ENCODE assay signal across 8 cellular contexts in the genomic region with DNA sequence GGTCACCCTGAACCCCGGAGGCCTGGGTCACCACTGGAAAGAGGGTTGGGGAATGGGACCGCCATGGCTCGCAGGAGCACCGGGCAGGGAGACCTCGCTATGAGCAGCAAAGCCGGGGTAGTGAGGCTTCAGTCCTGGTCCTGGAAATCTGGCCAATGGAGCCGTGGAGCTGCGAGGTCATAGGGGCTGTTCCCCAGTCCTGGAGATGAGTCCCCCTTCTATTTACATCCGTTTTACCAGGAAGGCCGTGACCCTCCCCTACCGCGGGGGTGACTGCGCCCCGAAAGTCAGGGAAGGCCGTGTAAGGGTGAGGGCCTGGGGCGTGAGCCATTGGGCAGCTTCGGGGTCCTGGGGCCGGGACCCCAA. TPM values are rescaled to one million over a fixed set of nuclear protein-coding genes. Genes with fewer than 3 reads are reported as not detected.
DNase-seq lines count a peak whose midpoint lies in the region; ATAC-seq and TF ChIP-seq lines count a peak whose summit lies in the region.

No MANE protein-coding gene starts in this region.

- H3K4me1 ChIP-seq in Panc1 (ENCODE audit: control insufficient read depth, insufficient read depth, low read length) = peaks cover 37% of the 10 kb centered on the region
- H3K4me1 ChIP-seq in esophagus (ENCODE audit: control insufficient read depth in 2 of 2, insufficient read depth in 2 of 2, low read length in 1 of 2) = peaks cover 5 to 14% of the 10 kb centered on the region in 2 donors
- peaks cover 17% of the 10 kb centered on the region in 2 experiments for H3K4me1 ChIP-seq in trophoblast cell (ENCODE audit: control insufficient read depth in 1 of 2, insufficient read depth in 2 of 2, low read length in 2 of 2)

- no TSS peak for BruUV-seq in Panc1 (replicated peaks; lab: Mats Ljungman, UMichigan)

- peak overlapping the region; percentile 64 for H3K4me3 ChIP-seq in GM06990 (replicated peaks; ENCODE audit: low read depth, low read length)
- peak overlapping the region; percentile 58 to 67 for H3K4me3 ChIP-seq in Panc1 (ENCODE audit: low read depth in 2 of 2, low read length in 2 of 2)
- peak overlapping the region; percentile 54 to 72 for H3K4me3 ChIP-seq in esophagus (ENCODE audit: low read depth in 1 of 2, low read length in 2 of 2)
- peak overlapping the region; percentile 65 for H3K4me3 ChIP-seq in trophoblast cell (ENCODE audit: low read depth, low read length)

- H3K27ac ChIP-seq in Panc1 (ENCODE audit: low read length) (peak overlapping the region; percentile 92), esophagus (ENCODE audit: low read depth in 2 of 2, low read length in 1 of 2) (peak overlapping the region; percentile 88 to 89), trophoblast cell (ENCODE audit: low read depth, low read length) (no peak overlapping the region)

- H3K14ac ChIP-seq in trophoblast cell (ENCODE audit: low read length) = peak overlapping the region; percentile 72

- CTCF ChIA-PET in Panc1 (lab: Charles Lee) = interaction anchor here (1.5 kb wide), 1 partner anchor 43 kb away, joined by 3 read pairs; no protein-coding TSS in a partner anchor

- peak overlapping the region; percentile 76 for H3K4me2 ChIP-seq in trophoblast cell (ENCODE audit: low read length)

- H4K8ac ChIP-seq in trophoblast cell (ENCODE audit: low read depth, low read length) = peak overlapping the region; percentile 80

- peak overlapping the region; percentile 28 for H2BK12ac ChIP-seq in trophoblast cell (ENCODE audit: low read length)

- peak overlapping the region; percentile 48 for H2BK5ac ChIP-seq in trophoblast cell (ENCODE audit: low read depth, low read length, poor library complexity)

- peak overlapping the region; percentile 20 for H2BK120ac ChIP-seq in trophoblast cell (ENCODE audit: insufficient read depth, low read length, poor library complexity)

- no peaks in the 10 kb centered on the region for H3K27me3 ChIP-seq in GM06990 (replicated peaks; ENCODE audit: control insufficient read depth, insufficient read depth, low read length)
- no peaks in the 10 kb centered on the region for H3K27me3 ChIP-seq in Panc1 (ENCODE audit: control insufficient read depth, insufficient read depth, low read length)
- no peaks in the 10 kb centered on the region for H3K27me3 ChIP-seq in esophagus (ENCODE audit: control insufficient read depth in 1 of 2, insufficient read depth in 2 of 2, low read length in 2 of 2)
- H3K27me3 ChIP-seq in trophoblast cell (ENCODE audit: insufficient read depth, low read length) = no peaks in the 10 kb centered on the region

- H4K91ac ChIP-seq in trophoblast cell (ENCODE audit: low read depth, low read length) = peak overlapping the region; percentile 87

- H2AK5ac ChIP-seq in trophoblast cell (ENCODE audit: low read length) = peak overlapping the region; percentile 82

- in situ Hi-C loops in Panc1 (cut with HindIII; ENCODE audit: low pct_unique_long_range_greater_than_20kb, low sequenced_read_pairs) = no loop called here

- ATAC-seq in Panc1 (no peak), HG02642 (IDR thresholded peaks at IDR 0.05; ENCODE audit: poor library complexity, unreplicated experiment) (no peak)

- H3K36me3 ChIP-seq in GM06990 (ENCODE audit: control insufficient read depth, insufficient read depth, low read length) (peaks cover 10% of the 10 kb centered on the region), Panc1 (ENCODE audit: control insufficient read depth, insufficient read depth, low read length) (no peaks in the 10 kb centered on the region), esophagus (ENCODE audit: control insufficient read depth in 2 of 2, insufficient read depth in 2 of 2, low read length in 1 of 2) (peaks cover 0 to 25% of the 10 kb centered on the region in 2 donors), trophoblast cell (ENCODE audit: control insufficient read depth in 1 of 2, insufficient read depth in 2 of 2, low read length in 2 of 2) (peaks cover 35 to 38% of the 10 kb centered on the region in 2 experiments)

- TF ChIP-seq CTCF in GM06990 (IDR thresholded peaks at IDR 0.05; ENCODE audit: insufficient read depth, low read length, poor library complexity, severe bottlenecking) (no peak), Panc1 (IDR thresholded peaks at IDR 0.05) (no peak)

- H3K18ac ChIP-seq in trophoblast cell (ENCODE audit: low read length) = peak overlapping the region; percentile 78

- H2AFZ ChIP-seq in trophoblast cell (ENCODE audit: insufficient read depth, low read length, poor library complexity) = no peak overlapping the region

- H3K9me3 ChIP-seq in Panc1 (ENCODE audit: control insufficient read depth, insufficient read depth, low read depth, low read length) (no peaks in the 10 kb centered on the region), esophagus (ENCODE audit: control insufficient read depth in 2 of 2, insufficient read depth in 1 of 2, low read depth in 1 of 2, low read length in 1 of 2) (no peaks in the 10 kb centered on the region), trophoblast cell (ENCODE audit: insufficient read depth, low read depth, low read length) (peaks cover 5% of the 10 kb centered on the region)

- peak overlapping the region; percentile 61 for H3K9ac ChIP-seq in trophoblast cell (ENCODE audit: low read length)

- H3K4ac ChIP-seq in trophoblast cell (ENCODE audit: low read depth, low read length) = peak overlapping the region; percentile 7

- POLR2A ChIA-PET in Panc1 (lab: Charles Lee) = interaction anchor here (1.0 kb wide), 1 partner anchor 55 kb away, joined by 3 read pairs; no protein-coding TSS in a partner anchor

- no peak overlapping the region for H3K23ac ChIP-seq in trophoblast cell (ENCODE audit: low read length)

- 3 to 5% methylated on average over 18 of the region's 18 CpGs for WGBS in esophagus, 2 donors
- WGBS in trophoblast cell (ENCODE audit: extremely low coverage, insufficient coverage, insufficient read length) = no CpG with 5 or more reads among the region's 18 CpGs

- DNase-seq in GM06990 (ENCODE audit: extremely low read depth, insufficient read length) (no peak), Panc1 (ENCODE audit: low read depth, low spot score) (no peak), trophoblast cell (no peak), DMS153 (lab: John Stamatoyannopoulos, UW) (no peak), EL (no peak), UCSD-AML1 (lab: John Stamatoyannopoulos, UW; ENCODE audit: unreplicated experiment) (no peak)

- H3K79me2 ChIP-seq in trophoblast cell (ENCODE audit: control insufficient read depth, insufficient read depth, low read length, poor library complexity) = peaks cover 13% of the 10 kb centered on the region

- intact Hi-C loops in Panc1 (cut with micrococcal nuclease; ENCODE audit: unreplicated experiment) = no loop called here

- peaks cover 23% of the 10 kb centered on the region for H3K79me1 ChIP-seq in trophoblast cell (ENCODE audit: low read length)

- H4K12ac ChIP-seq in trophoblast cell (ENCODE audit: low read depth, low read length) = peak overlapping the region; percentile 57

RNA-seq across cellular contexts. Expression of gene PIDD1, which starts 0.4 kb away (rescaled TPM):
- 75.9 TPM for total RNA-seq in Panc1 (2021; ENCODE audit: unreplicated experiment)
- polyA plus RNA-seq in Panc1 (2012; ENCODE audit: insufficient read length) = 86.9 TPM
- 10 to 100 TPM; 11.3 to 27.8 TPM for polyA plus RNA-seq in esophagus
- 27.8 and 28.7 TPM in 2 replicates for polyA plus RNA-seq in trophoblast cell (2013)

RNA-seq across cellular contexts. Expression of gene RPLP2, which starts 5.2 kb away (rescaled TPM):
- 3,468 TPM for total RNA-seq in Panc1 (2021; ENCODE audit: unreplicated experiment)
- polyA plus RNA-seq in Panc1 (2012; ENCODE audit: insufficient read length) = 4,274 TPM
- 1,000 to 10,000 TPM; 1,061 to 1,474 TPM for polyA plus RNA-seq in esophagus
- polyA plus RNA-seq in trophoblast cell (2013) = 4,387 and 4,434 TPM in 2 replicates

RNA-seq across cellular contexts. Expression of gene SLC25A22, which starts 6.5 kb away (rescaled TPM):
- 119 TPM for total RNA-seq in Panc1 (2021; ENCODE audit: unreplicated experiment)
- 120 TPM for polyA plus RNA-seq in Panc1 (2012; ENCODE audit: insufficient read length)
- polyA plus RNA-seq in esophagus = 10 to 100 TPM; 10.2 TPM
- 14.5 and 14.7 TPM in 2 replicates for polyA plus RNA-seq in trophoblast cell (2013)

RNA-seq across cellular contexts. Expression of gene PNPLA2, which starts 14.1 kb away (rescaled TPM):
- total RNA-seq in Panc1 (2021; ENCODE audit: unreplicated experiment) = 244 TPM
- 377 TPM for polyA plus RNA-seq in Panc1 (2012; ENCODE audit: insufficient read length)
- 10 to 100 TPM; 51.7 to 53.2 TPM for polyA plus RNA-seq in esophagus
- polyA plus RNA-seq in trophoblast cell (2013) = 56.3 and 56.7 TPM in 2 replicates

RNA-seq across cellular contexts. Expression of gene CEND1, which starts 14.7 kb away (rescaled TPM):
- total RNA-seq in Panc1 (2021; ENCODE audit: unreplicated experiment) = 15.9 TPM
- 36.1 TPM for polyA plus RNA-seq in Panc1 (2012; ENCODE audit: insufficient read length)
- under 1 TPM; 0.10 to 0.12 TPM for polyA plus RNA-seq in esophagus
- not detected in 2 replicates for polyA plus RNA-seq in trophoblast cell (2013)
